13 cellular contexts compared by ENCODE assay signal in the genomic region with DNA sequence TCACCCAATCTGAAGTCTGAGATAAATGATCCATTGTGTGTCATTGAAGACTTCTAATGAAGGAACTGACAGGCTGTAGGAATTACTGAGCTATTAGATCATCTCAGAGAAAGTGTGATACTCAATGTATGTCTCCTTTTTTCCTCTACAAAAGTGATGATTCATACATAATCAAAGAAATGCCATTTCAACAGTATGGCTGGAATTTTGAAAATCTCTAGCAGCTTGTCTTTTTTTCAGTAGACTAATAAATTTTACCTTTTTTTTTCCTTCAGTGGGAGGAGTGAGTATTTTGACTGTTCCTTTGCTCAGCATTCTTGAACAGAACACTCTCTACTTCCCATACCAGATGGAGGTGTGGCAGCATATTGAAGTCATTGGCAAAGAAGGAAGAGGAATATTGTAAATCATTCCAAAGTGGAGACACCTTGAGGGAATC.
DNase-seq lines count a peak whose midpoint lies in the region; ATAC-seq and TF ChIP-seq lines count a peak whose summit lies in the region.
"Had no signal": no experiment of that assay in that cellular context is flagged by ENCODE, and none has a peak within 500 bp of the region (broad histone marks: within the 10 kb centered on the region; RNA-seq: fewer than 3 reads in every experiment).

No MANE protein-coding gene starts in this region.

- H3K36me3 Mint-ChIP-seq in MCF 10A (ENCODE audit: insufficient read depth, unreplicated experiment), result no peaks in the 10 kb centered on the region
- H3K36me3 Mint-ChIP-seq in activated CD4-positive, alpha-beta T cell treated with anti-CD3 and anti-CD28 coated beads, Interleukin-2, amount 10 ng/mL, durations not matched to agents 7 days and 5 days (ENCODE audit: low read depth), result no peaks in the 10 kb centered on the region

- no peaks in the 10 kb centered on the region for H3K27me3 Mint-ChIP-seq in MCF 10A (ENCODE audit: insufficient read depth, unreplicated experiment)
- H3K27me3 Mint-ChIP-seq in activated CD4-positive, alpha-beta T cell treated with anti-CD3 and anti-CD28 coated beads, Interleukin-2, amount 10 ng/mL, durations not matched to agents 7 days and 5 days, result no peaks in the 10 kb centered on the region

- TF ChIP-seq CTCF in MCF 10A (IDR thresholded peaks at IDR 0.05; ENCODE audit: unreplicated experiment) (no peak), breast epithelium (IDR thresholded peaks at IDR 0.05) (no peak), BE2C (IDR thresholded peaks at IDR 0.05; ENCODE audit: low read depth, low read length) (no peak)

- H3K9me3 ChIP-seq in breast epithelium (no peaks in the 10 kb centered on the region), BE2C (no peaks in the 10 kb centered on the region)
- H3K9me3 ChIP-seq: sigmoid colon, testis had no signal

- BruUV-seq in MCF 10A (replicated peaks; lab: Mats Ljungman, UMichigan), result no TSS peak

- H3K27me3 ChIP-seq in breast epithelium, result no peaks in the 10 kb centered on the region
- H3K27me3 ChIP-seq in BE2C, result no peaks in the 10 kb centered on the region
- H3K27me3 ChIP-seq: sigmoid colon, testis had no signal

- intact Hi-C loops in MCF 10A (cut with micrococcal nuclease), result no loop called here
- intact Hi-C loops in breast epithelium (cut with DNase I; ENCODE audit: low total_unique reads), result no loop called here

- TF ChIP-seq POLR2A in breast epithelium (IDR thresholded peaks at IDR 0.05), result no peak

- peaks cover 11% of the 10 kb centered on the region for H3K9me3 Mint-ChIP-seq in MCF 10A (ENCODE audit: unreplicated experiment)
- no peaks in the 10 kb centered on the region for H3K9me3 Mint-ChIP-seq in activated CD4-positive, alpha-beta T cell treated with anti-CD3 and anti-CD28 coated beads, Interleukin-2, amount 10 ng/mL, durations not matched to agents 7 days and 5 days

- peak; percentile 15 for DNase-seq in MCF 10A (ENCODE audit: unreplicated experiment)
- no peak for DNase-seq in breast epithelium (ENCODE audit: low spot score in 2 of 2)
- DNase-seq in astrocyte of the hippocampus (ENCODE audit: low read depth, low spot score), result peak; percentile 25
- peak; percentile 65 for DNase-seq in kidney glomerular epithelial cell (lab: John Stamatoyannopoulos, UW)
- DNase-seq in activated CD4-positive, alpha-beta T cell treated with anti-CD3 and anti-CD28 coated beads, Interleukin-2, amount 10 ng/mL, durations not matched to agents 7 days and 5 days, result no peak
- DNase-seq in BE2C, result no peak
- DNase-seq: 8988T; activated CD8-positive, alpha-beta memory T cell treated with anti-CD3 and anti-CD28 coated beads, Interleukin-2, amount 50 U/mL, for 4 hours; DMS79; sigmoid colon; testis had no signal

- H3K27ac ChIP-seq in breast epithelium, result no peak overlapping the region
- H3K27ac ChIP-seq: sigmoid colon, testis had no signal

- no peak overlapping the region for H3K4me3 Mint-ChIP-seq in MCF 10A (ENCODE audit: unreplicated experiment)
- H3K4me3 Mint-ChIP-seq in activated CD4-positive, alpha-beta T cell treated with anti-CD3 and anti-CD28 coated beads, Interleukin-2, amount 10 ng/mL, durations not matched to agents 7 days and 5 days, result no peak overlapping the region

- H3K36me3 ChIP-seq in breast epithelium (no peaks in the 10 kb centered on the region), BE2C (no peaks in the 10 kb centered on the region)
- H3K36me3 ChIP-seq: sigmoid colon had no signal

- H3K4me1 ChIP-seq in breast epithelium (no peaks in the 10 kb centered on the region), BE2C (no peaks in the 10 kb centered on the region)
- H3K4me1 ChIP-seq: testis had no signal

- no peak overlapping the region for H3K4me3 ChIP-seq in breast epithelium
- no peak overlapping the region for H3K4me3 ChIP-seq in BE2C (ENCODE audit: low read depth, low read length)
- H3K4me3 ChIP-seq: sigmoid colon, testis had no signal

- no peak for ATAC-seq in GM21723 (IDR thresholded peaks at IDR 0.05; ENCODE audit: unreplicated experiment)
- no peak for ATAC-seq in esophagus mucosa

- CTCF ChIA-PET in MCF 10A (lab: Yijun Ruan, JAX), result interaction anchor here (0.6 kb wide), 2 partner anchors 448 to 663 kb away, joined by 3 read pairs; no protein-coding TSS in a partner anchor
- CTCF ChIA-PET in activated CD4-positive, alpha-beta T cell treated with anti-CD3 and anti-CD28 coated beads, Interleukin-2, amount 10 ng/mL, durations not matched to agents 7 days and 5 days (lab: Charles Lee), result no interaction called here

- H3K4me1 Mint-ChIP-seq in MCF 10A (ENCODE audit: insufficient read depth, unreplicated experiment), result peaks cover 10% of the 10 kb centered on the region
- H3K4me1 Mint-ChIP-seq in activated CD4-positive, alpha-beta T cell treated with anti-CD3 and anti-CD28 coated beads, Interleukin-2, amount 10 ng/mL, durations not matched to agents 7 days and 5 days, result no peaks in the 10 kb centered on the region

- POLR2A ChIA-PET in MCF 10A (lab: Yijun Ruan, JAX), result interaction anchor here (0.7 kb wide), 1 partner anchor 794 kb away, joined by 3 read pairs; no protein-coding TSS in a partner anchor
- POLR2A ChIA-PET in activated CD4-positive, alpha-beta T cell treated with anti-CD3 and anti-CD28 coated beads, Interleukin-2, amount 10 ng/mL, durations not matched to agents 7 days and 5 days (lab: Charles Lee), result no interaction called here

- H3K27ac Mint-ChIP-seq in MCF 10A (ENCODE audit: low read depth, unreplicated experiment), result peak overlapping the region; percentile 17
- H3K27ac Mint-ChIP-seq in activated CD4-positive, alpha-beta T cell treated with anti-CD3 and anti-CD28 coated beads, Interleukin-2, amount 10 ng/mL, durations not matched to agents 7 days and 5 days, result no peak overlapping the region

Comparison
In these comparisons a context has a peak if more than half of its experiments do, and no peak if none do; other contexts are left out.
1. DNase-seq: peak in MCF 10A (single experiment), astrocyte of the hippocampus (single experiment) and kidney glomerular epithelial cell (single experiment); none in breast epithelium (0 of 2), activated CD4-positive, alpha-beta T cell treated with anti-CD3 and anti-CD28 coated beads, Interleukin-2, amount 10 ng/mL, durations not matched to agents 7 days and 5 days (single experiment) and BE2C (single experiment).